Comparison of ENCODE assay signal across 8 cellular contexts in genomic region chr6:17281100-17281496, GRCh38. TPM values are rescaled to one million over a fixed set of nuclear protein-coding genes. Genes with fewer than 3 reads are reported as not detected.
A peak's percentile ranks its signal among the peaks of the same experiment; 100 is the strongest.
DNase-seq lines count a peak whose midpoint lies in the region; ATAC-seq, FAIRE-seq and TF ChIP-seq lines count a peak whose summit lies in the region.

Gene RBM24, plus strand, starts transcription at chr6:17281361. Its CDS starts 221 bp downstream, at chr6:17281582.

- no peak within 1 kb of the TSS for H3K9ac ChIP-seq in kidney (ENCODE audit: low read length in 2 of 2)

- TF ChIP-seq CTCF in 22Rv1 (IDR thresholded peaks at IDR 0.05), result peak; percentile 74
- TF ChIP-seq CTCF in kidney (IDR thresholded peaks at IDR 0.05; ENCODE audit: borderline replicate concordance, extremely low read depth, insufficient read depth), result peak; percentile 12

- peak within 1 kb of the TSS; percentile 52 to 70 for H3K4me3 ChIP-seq in kidney (ENCODE audit: low read length in 2 of 2)
- H3K4me3 ChIP-seq in small intestine (ENCODE audit: low read depth in 1 of 2, low read length in 2 of 2), result peak within 1 kb of the TSS; percentile 37 to 58

- ATAC-seq in GM18868 (IDR thresholded peaks at IDR 0.05; ENCODE audit: unreplicated experiment), result no peak
- ATAC-seq in HG02981 (IDR thresholded peaks at IDR 0.05; ENCODE audit: unreplicated experiment), result no peak

- no peak for FAIRE-seq in kidney (lab: Jason Lieb, UNC)
- no peak for FAIRE-seq in small intestine (lab: Jason Lieb, UNC)

- peaks cover 0 to 3% of the 10 kb centered on the region in 2 donors for H3K27me3 ChIP-seq in small intestine (ENCODE audit: control insufficient read depth in 2 of 2, insufficient read depth in 2 of 2, low read length in 2 of 2)

- in situ Hi-C loops in SK-MEL-5 (cut with HindIII; ENCODE audit: low pct_unique_long_range_greater_than_20kb, low sequenced_read_pairs), result no loop called here

- H3K4me1 ChIP-seq in kidney (ENCODE audit: control insufficient read depth in 1 of 2, insufficient read depth in 1 of 2, low read depth in 1 of 2, low read length in 2 of 2), result peaks cover 0 to 2% of the 10 kb centered on the region in 2 donors
- H3K4me1 ChIP-seq in small intestine (ENCODE audit: control insufficient read depth in 2 of 2, insufficient read depth in 1 of 2, low read depth in 1 of 2, low read length in 1 of 2), result peaks cover 0 to 3% of the 10 kb centered on the region in 2 donors

- H3K27ac ChIP-seq in 22Rv1 (no peak within 1 kb of the TSS), kidney (ENCODE audit: low read depth in 2 of 2, low read length in 2 of 2) (no peak within 1 kb of the TSS), small intestine (ENCODE audit: low read depth in 1 of 2, low read length in 1 of 2) (peak within 1 kb of the TSS in 1 of 2 donors; percentile 63)

- DNase-seq in H4 (ENCODE audit: low spot score) (peak; percentile 39), SK-MEL-5 (ENCODE audit: low read depth, low spot score) (peak; percentile 75), cerebellum (ENCODE audit: low spot score) (peak; percentile 36), kidney (peak; percentile 79), small intestine (peak; percentile 55)

- intact Hi-C loops in kidney (cut with DNase I), result no loop called here

- H3K36me3 ChIP-seq in kidney (ENCODE audit: control insufficient read depth in 1 of 2, insufficient read depth in 2 of 2, low read length in 2 of 2) (no peaks in the 10 kb centered on the region), small intestine (ENCODE audit: control insufficient read depth in 2 of 2, insufficient read depth in 2 of 2, low read length in 2 of 2) (no peaks in the 10 kb centered on the region)

- 1 to 3% (median 2%) methylated on average over 14 to 46 of the region's 46 CpGs for WGBS in small intestine, 3 donors

- H3K9me3 ChIP-seq in kidney (ENCODE audit: control insufficient read depth in 1 of 2, low read length in 2 of 2), result no peaks in the 10 kb centered on the region
- no peaks in the 10 kb centered on the region for H3K9me3 ChIP-seq in small intestine (ENCODE audit: control insufficient read depth, low read depth)

RNA-seq across cellular contexts. Expression of gene RBM24, which starts in this region (rescaled TPM):
- total RNA-seq in H4 (2014; rRNA removed; shearing (Covaris generic)), result 1.0 and 1.1 TPM in 2 replicates
- total RNA-seq in SK-MEL-5 (2014; rRNA removed; shearing (Covaris generic)), result 7.9 and 8.5 TPM in 2 replicates
- 7.5 and 10.8 TPM in 2 replicates for polyA plus RNA-seq in SK-MEL-5 (2015; cell fraction: cytosol; rRNA removed)
- 1.3 and 7.3 TPM in 2 replicates for polyA plus RNA-seq in SK-MEL-5 (2015; cell fraction: nucleus; rRNA removed)
- total RNA-seq in cerebellum (6.2 TPM), kidney (1.5 TPM)
- polyA plus RNA-seq in kidney (ENCODE audit: insufficient read depth, low read depth, low replicate concordance) (0.47 TPM), small intestine (1 to 10 TPM in 2 of 3 donors, under 1 TPM in 1; 0.67 to 2.1 (median 1.6) TPM)
